ENCODE assay signal across 28 cellular contexts in genomic region chr9:21837501-21837900, GRCh38. TPM values are rescaled to one million over a fixed set of nuclear protein-coding genes. Genes with fewer than 3 reads are reported as not detected.
DNase-seq lines count a peak whose midpoint lies in the region; ATAC-seq, FAIRE-seq and TF ChIP-seq lines count a peak whose summit lies in the region.
"Had no signal": no experiment of that assay in that cellular context is flagged by ENCODE, and none has a peak within 500 bp of the region (broad histone marks: within the 10 kb centered on the region; RNA-seq: fewer than 3 reads in every experiment).

No MANE protein-coding gene starts in this region.

- no peaks in the 10 kb centered on the region for H3K27me3 Mint-ChIP-seq in osteocyte (ENCODE audit: unreplicated experiment)
- H3K27me3 Mint-ChIP-seq: activated naive CD8-positive, alpha-beta T cell treated with anti-CD3 and anti-CD28 coated beads, Interleukin-2, amount 10 ng/mL, durations not matched to agents 7 days and 5 days; stimulated activated naive B cell treated with anti-CD40 and anti-IgM and Interleukin-4, amounts not matched to agents 10 μg/mL and 1 μg/mL and 100 μg/mL, for 72 hours had no signal

- intact Hi-C loops in endothelial cell of umbilical vein (cut with micrococcal nuclease): loop anchor here (2.0 kb wide), 1 partner anchor 81 kb away; no protein-coding TSS in a partner anchor

- H3K79me2 ChIP-seq in endothelial cell of umbilical vein (ENCODE audit: control insufficient read depth, insufficient read depth, low read length): no peaks in the 10 kb centered on the region

- H3K4me1 Mint-ChIP-seq in osteocyte (ENCODE audit: unreplicated experiment): peaks cover 23% of the 10 kb centered on the region

- no peaks in the 10 kb centered on the region for H3K9me1 ChIP-seq in endothelial cell of umbilical vein (replicated peaks; ENCODE audit: control insufficient read depth, extremely low read depth, insufficient read depth, low read length)

- peaks cover 69% of the 10 kb centered on the region for H3K36me3 Mint-ChIP-seq in osteocyte (ENCODE audit: unreplicated experiment)

- peak; percentile 94 for DNase-seq in DMS79 (lab: John Stamatoyannopoulos, UW)
- peak; percentile 56 for DNase-seq in NCI-H2107 treated with DMSO at 0.1 percent for 48 hours (lab: John Stamatoyannopoulos, UW; ENCODE audit: unreplicated experiment)
- no peak for DNase-seq in endothelial cell of umbilical vein (ENCODE audit: low read depth, low spot score)
- no peak for DNase-seq in osteocyte (ENCODE audit: extremely low spot score, unreplicated experiment)
- DNase-seq: activated CD4-positive, alpha-beta T cell treated with anti-CD3 and anti-CD28 coated beads, Interleukin-2, amount 50 U/mL, for 4 hours; activated CD8-positive, alpha-beta memory T cell treated with anti-CD3 and anti-CD28 coated beads, Interleukin-2, amount 50 U/mL, for 48 hours; activated naive CD8-positive, alpha-beta T cell treated with anti-CD3 and anti-CD28 coated beads, Interleukin-2, amount 10 ng/mL, durations not matched to agents 7 days and 5 days; KG1; left ventricle myocardium inferior; natural killer cell; NCI-H526 treated with DMSO at 0.1 percent for 48 hours; ovary; RPMI8226; stimulated activated CD4-positive, alpha-beta T cell treated with anti-CD3 and anti-CD28 coated beads, Interleukin-4, amount 100 ng/mL, for 1 hour; stimulated activated naive B cell treated with anti-CD40 and anti-IgM and Interleukin-4, amounts not matched to agents 10 μg/mL and 1 μg/mL and 100 μg/mL, for 72 hours had no signal

- peaks cover 4 to 9% of the 10 kb centered on the region in 2 experiments for H3K36me3 ChIP-seq in endothelial cell of umbilical vein (ENCODE audit: control insufficient read depth in 2 of 2, extremely low read depth in 1 of 2, insufficient read depth in 2 of 2, low read length in 2 of 2)
- H3K36me3 ChIP-seq: ovary had no signal

- H3K27me3 ChIP-seq in endothelial cell of umbilical vein (ENCODE audit: control insufficient read depth in 2 of 2, insufficient read depth in 2 of 2, low read length in 2 of 2): no peaks in the 10 kb centered on the region
- H3K27me3 ChIP-seq: hepatocyte, ovary, suprapubic skin had no signal

- POLR2A ChIA-PET in endothelial cell of umbilical vein (lab: Charles Lee): no interaction called here

- peaks cover 9% of the 10 kb centered on the region for H3K9me3 Mint-ChIP-seq in osteocyte (ENCODE audit: unreplicated experiment)
- H3K9me3 Mint-ChIP-seq: natural killer cell had no signal

- peaks cover 31% of the 10 kb centered on the region for H3K4me1 ChIP-seq in endothelial cell of umbilical vein (ENCODE audit: control insufficient read depth, extremely low read depth, insufficient read depth, low read length)
- H3K4me1 ChIP-seq: suprapubic skin had no signal

- peak overlapping the region; percentile 56 for H3K4me2 ChIP-seq in endothelial cell of umbilical vein (ENCODE audit: insufficient read depth, low read length)
- H3K4me2 ChIP-seq: hepatocyte had no signal

- H3K27ac ChIP-seq in endothelial cell of umbilical vein (ENCODE audit: insufficient read depth, low read depth, low read length): peak overlapping the region; percentile 95
- H3K27ac ChIP-seq: hepatocyte, left ventricle myocardium inferior, ovary, SK-N-MC, suprapubic skin had no signal

- no TSS peak for BruUV-seq in endothelial cell of umbilical vein (replicated peaks; lab: Mats Ljungman, UMichigan)

- no peak overlapping the region for H2AFZ ChIP-seq in endothelial cell of umbilical vein (ENCODE audit: low read depth, low read length)
- H2AFZ ChIP-seq: hepatocyte had no signal

- H3K9ac ChIP-seq in endothelial cell of umbilical vein (replicated peaks; ENCODE audit: extremely low read depth, insufficient read depth, low read length): no peak overlapping the region

- CTCF ChIA-PET in endothelial cell of umbilical vein (lab: Charles Lee): interaction anchor here (1.2 to 2.9 kb wide), 4 partner anchors 10 to 171 kb away, joined by 3 to 18 read pairs (median 4); partner anchors contain the start of gene CDKN2B

- no peaks in the 10 kb centered on the region for H3K9me3 ChIP-seq in endothelial cell of umbilical vein (replicated peaks; ENCODE audit: control insufficient read depth, insufficient read depth, low read length)
- H3K9me3 ChIP-seq: left ventricle myocardium inferior, ovary, suprapubic skin had no signal

- H3K4me3 ChIP-seq in endothelial cell of umbilical vein (replicated peaks in 1 of 3; ENCODE audit: insufficient read depth in 1 of 3, low read depth in 1 of 3, low read length in 3 of 3): no peak overlapping the region
- H3K4me3 ChIP-seq: hepatocyte, left ventricle myocardium inferior, ovary, SK-N-MC, suprapubic skin had no signal

- H3K4me3 Mint-ChIP-seq in osteocyte (ENCODE audit: unreplicated experiment): no peak overlapping the region
- H3K4me3 Mint-ChIP-seq: activated naive CD8-positive, alpha-beta T cell treated with anti-CD3 and anti-CD28 coated beads, Interleukin-2, amount 10 ng/mL, durations not matched to agents 7 days and 5 days; CD14-positive monocyte; mesothelial cell of epicardium; natural killer cell; stimulated activated naive B cell treated with anti-CD40 and anti-IgM and Interleukin-4, amounts not matched to agents 10 μg/mL and 1 μg/mL and 100 μg/mL, for 72 hours; T-helper 2 cell treated with Interferon-gamma antibody and Interleukin-4, amounts not matched to agents 5 μg/mL and 100 μg/mL, for 36 hours had no signal

- peak overlapping the region; percentile 83 for H3K27ac Mint-ChIP-seq in osteocyte (ENCODE audit: unreplicated experiment)
- H3K27ac Mint-ChIP-seq: activated naive CD8-positive, alpha-beta T cell treated with anti-CD3 and anti-CD28 coated beads, Interleukin-2, amount 10 ng/mL, durations not matched to agents 7 days and 5 days; mesothelial cell of epicardium; natural killer cell; stimulated activated naive B cell treated with anti-CD40 and anti-IgM and Interleukin-4, amounts not matched to agents 10 μg/mL and 1 μg/mL and 100 μg/mL, for 72 hours had no signal

- ATAC-seq in HG03135 (IDR thresholded peaks at IDR 0.05; ENCODE audit: unreplicated experiment) (no peak), GM19397 (IDR thresholded peaks at IDR 0.05; ENCODE audit: unreplicated experiment) (no peak), HG03378 (IDR thresholded peaks at IDR 0.05; ENCODE audit: unreplicated experiment) (no peak)
- ATAC-seq: natural killer cell; stimulated activated naive B cell treated with anti-CD40 and anti-IgM and Interleukin-4, amounts not matched to agents 10 μg/mL and 1 μg/mL and 100 μg/mL, for 72 hours had no signal

- no peak for TF ChIP-seq POLR2A in endothelial cell of umbilical vein (IDR thresholded peaks at IDR 0.05; ENCODE audit: low read depth, low read length)

- no peak for TF ChIP-seq CTCF in endothelial cell of umbilical vein (IDR thresholded peaks at IDR 0.05; ENCODE audit: extremely low read depth in 1 of 2, insufficient read depth in 1 of 2, low read depth in 1 of 2, low read length in 2 of 2)
- TF ChIP-seq CTCF in osteocyte (IDR thresholded peaks at IDR 0.05): no peak

- dilution Hi-C loops in endothelial cell of umbilical vein (cut with MboI; ENCODE audit: extremely low pct_ligation_motif_present, low sequenced_read_pairs): no loop called here

- FAIRE-seq in endothelial cell of umbilical vein (lab: Jason Lieb, UNC): no peak
- FAIRE-seq: D721Med, frontal cortex, G401.6, GM19239 had no signal

- no peaks in the 10 kb centered on the region for H4K20me1 ChIP-seq in endothelial cell of umbilical vein (replicated peaks; ENCODE audit: control insufficient read depth, extremely low read depth, insufficient read depth, low read length)

TF ChIP-seq in endothelial cell of umbilical vein, 7 proteins besides CTCF, POLR2A, EP300 and RAD21:
- TF ChIP-seq MYC (IDR thresholded peaks at IDR 0.05; ENCODE audit: low read depth, low read length) (no peak), POLR2AphosphoS5 (IDR thresholded peaks at IDR 0.05; ENCODE audit: insufficient read depth, low read depth, low read length) (no peak), FOS (IDR thresholded peaks at IDR 0.05; ENCODE audit: borderline replicate concordance, insufficient read depth, low read length) (no peak), EZH2 (IDR thresholded peaks at IDR 0.05; ENCODE audit: borderline replicate concordance, low read depth, low read length, severe bottlenecking) (no peak), GATA2 (IDR thresholded peaks at IDR 0.05; ENCODE audit: insufficient read depth, insufficient read length, low read depth, low read length) (no peak), JUN (IDR thresholded peaks at IDR 0.05; ENCODE audit: borderline replicate concordance, insufficient read depth, insufficient read length, low read depth) (no peak), MAX (IDR thresholded peaks at IDR 0.05; ENCODE audit: insufficient read depth, insufficient read length) (no peak)

RNA-seq across cellular contexts. Expression of gene MTAP, which starts 35.1 kb away (rescaled TPM):
- 51.2 and 55.1 TPM in 2 replicates for total RNA-seq in endothelial cell of umbilical vein
- 5.7 and 11.3 TPM in 2 replicates for polyA plus RNA-seq in endothelial cell of umbilical vein
- polyA plus RNA-seq in endothelial cell of umbilical vein (2011; cell fraction: cytosol; rRNA removed): 10.5 and 11.8 TPM in 2 replicates
- 20.9 and 28.0 TPM in 2 replicates for polyA plus RNA-seq in endothelial cell of umbilical vein (2011; cell fraction: nucleus; rRNA removed)
- polyA plus RNA-seq in endothelial cell of umbilical vein (2012): 27.6 and 39.9 TPM in 2 replicates
- polyA minus RNA-seq in endothelial cell of umbilical vein: 31.6 and 36.1 TPM in 2 replicates
- polyA minus RNA-seq in endothelial cell of umbilical vein (2011; cell fraction: cytosol; rRNA and poly(A)+ RNA removed): 38.3 TPM
- polyA minus RNA-seq in endothelial cell of umbilical vein (2011; cell fraction: nucleus; rRNA and poly(A)+ RNA removed): 42.1 and 53.3 TPM in 2 replicates
- 42.5 and 45.8 TPM in 2 replicates for total RNA-seq in osteocyte

Comparison
In these comparisons a context has a peak if more than half of its experiments do, and no peak if none do; other contexts are left out.
1. DNase-seq: peak in DMS79 (single experiment) and NCI-H2107 treated with DMSO at 0.1 percent for 48 hours (single experiment); none in endothelial cell of umbilical vein (single experiment) and osteocyte (single experiment).